Comparison of ENCODE assay signal across 27 cellular contexts in genomic region chr13:25731037-25731436, GRCh38.
"Had no signal": no experiment of that assay in that cellular context is flagged by ENCODE, and none has a peak within 500 bp of the region (broad histone marks: within the 10 kb centered on the region; RNA-seq: fewer than 3 reads in every experiment).

No MANE protein-coding gene starts in this region.

- H3K9me3 Mint-ChIP-seq: memory B cell; natural killer cell; neural crest cell; stimulated activated memory B cell treated with anti-CD40 and anti-IgM and Interleukin-4, amounts not matched to agents 10 μg/mL and 1 μg/mL and 100 μg/mL, for 72 hours; type B pancreatic cell had no signal

- H3K27ac Mint-ChIP-seq: memory B cell; natural killer cell; stimulated activated memory B cell treated with anti-CD40 and anti-IgM and Interleukin-4, amounts not matched to agents 10 μg/mL and 1 μg/mL and 100 μg/mL, for 72 hours; type B pancreatic cell had no signal

- H3K36me3 ChIP-seq: esophagus muscularis mucosa, gastroesophageal sphincter, heart left ventricle, neutrophil, sigmoid colon, spleen, tibial artery had no signal

- H3K4me3 Mint-ChIP-seq: memory B cell; natural killer cell; neural crest cell; stimulated activated memory B cell treated with anti-CD40 and anti-IgM and Interleukin-4, amounts not matched to agents 10 μg/mL and 1 μg/mL and 100 μg/mL, for 72 hours; type B pancreatic cell had no signal

- DNase-seq: dermis blood vessel endothelial cell; effector memory CD4-positive, alpha-beta T cell; foreskin keratinocyte; heart left ventricle; kidney; natural killer cell; psoas muscle; right cardiac atrium; sigmoid colon; spleen; stimulated activated CD4-positive, alpha-beta T cell treated with anti-CD3 and anti-CD28 coated beads, Interleukin-4, amount 100 ng/mL, for 4 hours; stimulated activated naive CD8-positive, alpha-beta T cell treated with anti-CD3 and anti-CD28 coated beads, Interleukin-15, Interleukin-2, amounts not matched to agents 100 U/mL and 50 U/mL, for 24 hours; substantia nigra; testis; tibial artery had no signal

- H3K9me3 ChIP-seq: esophagus muscularis mucosa, gastroesophageal sphincter, heart left ventricle, neutrophil, psoas muscle, sigmoid colon, spleen, testis, tibial artery had no signal

- H2AFZ ChIP-seq: hepatocyte had no signal

- H3K36me3 Mint-ChIP-seq: memory B cell; natural killer cell; stimulated activated memory B cell treated with anti-CD40 and anti-IgM and Interleukin-4, amounts not matched to agents 10 μg/mL and 1 μg/mL and 100 μg/mL, for 72 hours; type B pancreatic cell had no signal

- H3K79me2 ChIP-seq: hepatocyte had no signal

- H3K27me3 ChIP-seq: esophagus muscularis mucosa, foreskin keratinocyte, gastroesophageal sphincter, neutrophil, sigmoid colon, testis had no signal

- ATAC-seq: foreskin keratinocyte; gastroesophageal sphincter; heart left ventricle; left lobe of liver; natural killer cell; psoas muscle; right cardiac atrium; stimulated activated memory B cell treated with anti-CD40 and anti-IgM and Interleukin-4, amounts not matched to agents 10 μg/mL and 1 μg/mL and 100 μg/mL, for 72 hours; stimulated activated naive CD8-positive, alpha-beta T cell treated with anti-CD3 and anti-CD28 coated beads, Interleukin-15, Interleukin-2, amounts not matched to agents 100 U/mL and 50 U/mL, for 24 hours had no signal

- H3K27ac ChIP-seq: coronary artery, esophagus muscularis mucosa, foreskin keratinocyte, gastroesophageal sphincter, heart left ventricle, hepatocyte, neutrophil, psoas muscle, sigmoid colon, skin epidermis, spleen, testis, tibial artery had no signal

- H3K27me3 Mint-ChIP-seq: type B pancreatic cell had no signal

- H3K4me2 ChIP-seq: hepatocyte had no signal

- H3K4me1 Mint-ChIP-seq: memory B cell; neural crest cell; stimulated activated memory B cell treated with anti-CD40 and anti-IgM and Interleukin-4, amounts not matched to agents 10 μg/mL and 1 μg/mL and 100 μg/mL, for 72 hours had no signal

- H3K4me1 ChIP-seq: esophagus muscularis mucosa, gastroesophageal sphincter, heart left ventricle, psoas muscle, sigmoid colon, spleen, testis, tibial artery had no signal

- H3K4me3 ChIP-seq: coronary artery, esophagus muscularis mucosa, gastroesophageal sphincter, heart left ventricle, hepatocyte, lung, psoas muscle, sigmoid colon, skin epidermis, spleen, testis, tibial artery had no signal
